1 cellular context compared by ENCODE assay signal in the genomic region with DNA sequence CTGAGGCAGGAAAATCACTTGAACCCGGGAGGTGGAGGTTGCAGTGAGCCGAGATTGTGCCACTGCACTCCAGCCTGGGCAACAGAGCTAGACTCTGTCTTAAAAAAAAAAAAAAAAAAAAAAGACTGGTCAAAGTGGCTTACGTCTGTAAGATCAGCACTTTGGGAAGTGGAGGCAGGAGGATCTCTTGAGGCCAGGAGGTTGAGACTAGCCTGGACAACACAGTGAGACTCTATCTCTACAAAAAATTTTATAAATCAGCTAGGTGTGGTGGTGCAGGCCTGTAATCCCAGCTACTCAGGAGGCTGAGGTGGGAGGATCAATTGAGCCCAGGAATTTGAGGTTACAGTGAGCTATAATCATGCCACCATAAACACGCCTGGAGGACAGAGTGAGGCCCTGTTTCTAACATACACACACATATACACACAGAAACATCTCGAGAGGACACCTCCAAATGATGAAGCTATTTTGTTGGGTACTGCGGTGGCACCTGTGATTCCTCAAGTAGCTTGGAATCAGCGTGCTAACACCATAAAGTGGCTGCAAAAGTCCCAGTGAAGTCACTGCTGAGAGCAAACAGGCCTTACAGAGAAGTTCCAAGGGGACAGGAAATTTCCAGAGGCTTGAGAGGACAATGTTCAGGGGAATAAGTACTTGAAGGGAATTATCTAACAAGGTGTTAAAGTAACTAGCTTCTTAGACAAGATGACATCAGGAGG.
TF ChIP-seq lines count a peak whose summit lies in the region.

No MANE protein-coding gene starts in this region.

TF ChIP-seq in HepG2, 621 proteins besides CTCF, POLR2A, EP300 and RAD21:
- TF ChIP-seq ZSCAN21 (CRISPR knock-in tag; IDR thresholded peaks at IDR 0.05; ENCODE audit: borderline replicate concordance) (no peak), ZNF121 (CRISPR knock-in tag; IDR thresholded peaks at IDR 0.05) (peak; percentile 67), ZNF337 (CRISPR knock-in tag; IDR thresholded peaks at IDR 0.05; ENCODE audit: borderline replicate concordance, low read depth) (no peak), ASH2L (IDR thresholded peaks at IDR 0.05; ENCODE audit: insufficient read length, low read depth, low read length) (peak; percentile 23), ZNF460 (CRISPR knock-in tag; IDR thresholded peaks at IDR 0.05; ENCODE audit: borderline replicate concordance) (peak; percentile 4; the same call in 1 of the 2 replicates), SNRNP70 (IDR thresholded peaks at IDR 0.05; ENCODE audit: low read depth, low read length) (no peak)
- TF ChIP-seq, protein P1, sequence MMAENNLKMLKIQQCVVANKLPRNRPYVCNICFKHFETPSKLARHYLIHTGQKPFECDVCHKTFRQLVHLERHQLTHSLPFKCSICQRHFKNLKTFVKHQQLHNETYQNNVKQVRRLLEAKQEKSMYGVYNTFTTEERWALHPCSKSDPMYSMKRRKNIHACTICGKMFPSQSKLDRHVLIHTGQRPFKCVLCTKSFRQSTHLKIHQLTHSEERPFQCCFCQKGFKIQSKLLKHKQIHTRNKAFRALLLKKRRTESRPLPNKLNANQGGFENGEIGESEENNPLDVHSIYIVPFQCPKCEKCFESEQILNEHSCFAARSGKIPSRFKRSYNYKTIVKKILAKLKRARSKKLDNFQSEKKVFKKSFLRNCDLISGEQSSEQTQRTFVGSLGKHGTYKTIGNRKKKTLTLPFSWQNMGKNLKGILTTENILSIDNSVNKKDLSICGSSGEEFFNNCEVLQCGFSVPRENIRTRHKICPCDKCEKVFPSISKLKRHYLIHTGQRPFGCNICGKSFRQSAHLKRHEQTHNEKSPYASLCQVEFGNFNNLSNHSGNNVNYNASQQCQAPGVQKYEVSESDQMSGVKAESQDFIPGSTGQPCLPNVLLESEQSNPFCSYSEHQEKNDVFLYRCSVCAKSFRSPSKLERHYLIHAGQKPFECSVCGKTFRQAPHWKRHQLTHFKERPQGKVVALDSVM (CRISPR knock-in tag; IDR thresholded peaks at IDR 0.05): peak; percentile 52
